Comparison of ENCODE assay signal across 19 cellular contexts in genomic region chr12:52208424-52209165, GRCh38. TPM values are rescaled to one million over a fixed set of nuclear protein-coding genes. Genes with fewer than 3 reads are reported as not detected.
A peak's percentile ranks its signal among the peaks of the same experiment; 100 is the strongest.
DNase-seq lines count a peak whose midpoint lies in the region; ATAC-seq, FAIRE-seq and TF ChIP-seq lines count a peak whose summit lies in the region.
"Had no signal": no experiment of that assay in that cellular context is flagged by ENCODE, and none has a peak within 500 bp of the region (broad histone marks: within the 10 kb centered on the region; RNA-seq: fewer than 3 reads in every experiment).

No MANE protein-coding gene starts in this region.

- H3K36me3 ChIP-seq in left ventricle myocardium inferior (no peaks in the 10 kb centered on the region), breast epithelium (no peaks in the 10 kb centered on the region), kidney (ENCODE audit: control insufficient read depth in 1 of 2, insufficient read depth in 2 of 2, low read length in 2 of 2) (no peaks in the 10 kb centered on the region), thyroid gland (no peaks in the 10 kb centered on the region)
- H3K36me3 ChIP-seq: ascending aorta, heart left ventricle had no signal

- H3K9me3 Mint-ChIP-seq in activated T-cell treated with anti-CD3 and anti-CD28 coated beads, Interleukin-2, amount 50 U/mL, for 24 hours: no peaks in the 10 kb centered on the region
- H3K9me3 Mint-ChIP-seq in activated CD8-positive, alpha-beta T cell treated with anti-CD3 and anti-CD28 coated beads, Interleukin-2, amount 10 ng/mL, durations not matched to agents 7 days and 5 days (ENCODE audit: insufficient read depth): no peaks in the 10 kb centered on the region
- H3K9me3 Mint-ChIP-seq: activated CD4-positive, alpha-beta memory T cell treated with anti-CD3 and anti-CD28 coated beads for 36 hours; CD4-positive, CD25-positive, alpha-beta regulatory T cell; WTC11 had no signal

- H3K4me3 ChIP-seq in left ventricle myocardium inferior (no peak overlapping the region), breast epithelium (no peak overlapping the region), kidney (ENCODE audit: low read length in 2 of 2) (no peak overlapping the region), thyroid gland (replicated peaks in 1 of 3) (no peak overlapping the region)
- H3K4me3 ChIP-seq: ascending aorta, heart left ventricle had no signal

- H3K4me1 ChIP-seq in left ventricle myocardium inferior: peaks cover 27% of the 10 kb centered on the region
- peaks cover 0 to 13% of the 10 kb centered on the region in 2 donors for H3K4me1 ChIP-seq in breast epithelium
- peaks cover 0 to under 1% of the 10 kb centered on the region in 2 donors for H3K4me1 ChIP-seq in kidney (ENCODE audit: control insufficient read depth in 1 of 2, insufficient read depth in 1 of 2, low read depth in 1 of 2, low read length in 2 of 2)
- peaks cover 12 to 22% of the 10 kb centered on the region in 2 donors for H3K4me1 ChIP-seq in thyroid gland

- no peak overlapping the region for H3K27ac Mint-ChIP-seq in activated T-cell treated with anti-CD3 and anti-CD28 coated beads, Interleukin-2, amount 50 U/mL, for 24 hours
- H3K27ac Mint-ChIP-seq in activated CD8-positive, alpha-beta T cell treated with anti-CD3 and anti-CD28 coated beads, Interleukin-2, amount 10 ng/mL, durations not matched to agents 7 days and 5 days: no peak overlapping the region
- H3K27ac Mint-ChIP-seq: activated CD4-positive, alpha-beta memory T cell treated with anti-CD3 and anti-CD28 coated beads for 36 hours; WTC11 had no signal

- H3K36me3 Mint-ChIP-seq in activated T-cell treated with anti-CD3 and anti-CD28 coated beads, Interleukin-2, amount 50 U/mL, for 24 hours (ENCODE audit: low read depth): no peaks in the 10 kb centered on the region
- no peaks in the 10 kb centered on the region for H3K36me3 Mint-ChIP-seq in activated CD8-positive, alpha-beta T cell treated with anti-CD3 and anti-CD28 coated beads, Interleukin-2, amount 10 ng/mL, durations not matched to agents 7 days and 5 days (ENCODE audit: low read depth)
- H3K36me3 Mint-ChIP-seq: activated CD4-positive, alpha-beta memory T cell treated with anti-CD3 and anti-CD28 coated beads for 36 hours; CD4-positive, CD25-positive, alpha-beta regulatory T cell; WTC11 had no signal

- DNase-seq in cardiac septum (ENCODE audit: low spot score) (peak; percentile 73), left ventricle myocardium inferior (no peak), breast epithelium (ENCODE audit: low spot score in 2 of 2) (peak in 1 of 2 donors; percentile 51), kidney (peak; percentile 57), thyroid gland (peak in 1 of 2 donors; percentile 3), hypothalamus (lab: John Stamatoyannopoulos, UW) (no peak)
- no peak for DNase-seq in activated T-cell treated with anti-CD3 and anti-CD28 coated beads, Interleukin-2, amount 50 U/mL, for 24 hours
- no peak for DNase-seq in activated CD8-positive, alpha-beta T cell treated with anti-CD3 and anti-CD28 coated beads, Interleukin-2, amount 10 ng/mL, durations not matched to agents 7 days and 5 days
- DNase-seq: ACHN; activated CD4-positive, alpha-beta memory T cell treated with anti-CD3 and anti-CD28 coated beads for 36 hours; activated naive CD4-positive, alpha-beta T cell treated with Interleukin-2 at 50 U/mL for 16 hours; CD4-positive, CD25-positive, alpha-beta regulatory T cell; effector memory CD4-positive, alpha-beta T cell; GDM1; NCI-H2227 treated with DMSO at 0.1 percent for 48 hours had no signal

- CTCF ChIA-PET in activated CD8-positive, alpha-beta T cell treated with anti-CD3 and anti-CD28 coated beads, Interleukin-2, amount 10 ng/mL, durations not matched to agents 7 days and 5 days (lab: Charles Lee): interaction anchor here (1.1 to 1.9 kb wide), 3 partner anchors 13 to 119 kb away, joined by 3 to 7 read pairs (median 6); no protein-coding TSS in a partner anchor

- H3K27ac ChIP-seq in left ventricle myocardium inferior (replicated peaks) (no peak overlapping the region), breast epithelium (peak overlapping the region; percentile 80 to 88), kidney (ENCODE audit: low read depth in 2 of 2, low read length in 2 of 2) (no peak overlapping the region), thyroid gland (peak overlapping the region; percentile 69 to 93 (median 81))
- H3K27ac ChIP-seq: ascending aorta had no signal

- TF ChIP-seq POLR2A in breast epithelium (IDR thresholded peaks at IDR 0.05) (no peak), thyroid gland (IDR thresholded peaks at IDR 0.05) (no peak)

- no peak for ATAC-seq in activated CD8-positive, alpha-beta T cell treated with anti-CD3 and anti-CD28 coated beads, Interleukin-2, amount 10 ng/mL, durations not matched to agents 7 days and 5 days
- ATAC-seq: WTC11 had no signal

- FAIRE-seq in kidney (lab: Jason Lieb, UNC): no peak

- H3K4me1 Mint-ChIP-seq in activated T-cell treated with anti-CD3 and anti-CD28 coated beads, Interleukin-2, amount 50 U/mL, for 24 hours (ENCODE audit: low read depth): no peaks in the 10 kb centered on the region
- H3K4me1 Mint-ChIP-seq in activated CD8-positive, alpha-beta T cell treated with anti-CD3 and anti-CD28 coated beads, Interleukin-2, amount 10 ng/mL, durations not matched to agents 7 days and 5 days (ENCODE audit: low read depth): no peaks in the 10 kb centered on the region
- H3K4me1 Mint-ChIP-seq: CD4-positive, CD25-positive, alpha-beta regulatory T cell had no signal

- H3K27me3 Mint-ChIP-seq in activated T-cell treated with anti-CD3 and anti-CD28 coated beads, Interleukin-2, amount 50 U/mL, for 24 hours: peaks cover 17% of the 10 kb centered on the region
- H3K27me3 Mint-ChIP-seq in activated CD8-positive, alpha-beta T cell treated with anti-CD3 and anti-CD28 coated beads, Interleukin-2, amount 10 ng/mL, durations not matched to agents 7 days and 5 days (ENCODE audit: low read depth): peaks cover 25% of the 10 kb centered on the region

- WGBS in thyroid gland, 2 donors: 81 to 83% methylated on average over 18 of the region's 18 CpGs

- intact Hi-C loops in cardiac septum (cut with DNase I) (no loop called here), left ventricle myocardium inferior (cut with micrococcal nuclease) (no loop called here), breast epithelium (cut with DNase I; ENCODE audit: low total_unique reads) (no loop called here), kidney (cut with DNase I) (no loop called here), thyroid gland (cut with DNase I) (no loop called here)

- H3K9me3 ChIP-seq in left ventricle myocardium inferior (replicated peaks): no peaks in the 10 kb centered on the region
- no peaks in the 10 kb centered on the region for H3K9me3 ChIP-seq in breast epithelium
- H3K9me3 ChIP-seq in kidney (ENCODE audit: control insufficient read depth in 1 of 2, low read length in 2 of 2): no peaks in the 10 kb centered on the region
- H3K9me3 ChIP-seq in thyroid gland: no peaks in the 10 kb centered on the region
- H3K9me3 ChIP-seq: ascending aorta, heart left ventricle had no signal

- TF ChIP-seq CTCF in left ventricle myocardium inferior (IDR thresholded peaks at IDR 0.05; ENCODE audit: borderline replicate concordance): no peak
- no peak for TF ChIP-seq CTCF in breast epithelium (IDR thresholded peaks at IDR 0.05)
- no peak for TF ChIP-seq CTCF in kidney (IDR thresholded peaks at IDR 0.05; ENCODE audit: borderline replicate concordance, extremely low read depth, insufficient read depth)
- TF ChIP-seq CTCF in thyroid gland (IDR thresholded peaks at IDR 0.05): no peak

- peaks cover 25% of the 10 kb centered on the region for H3K27me3 ChIP-seq in left ventricle myocardium inferior (ENCODE audit: low read depth)
- no peaks in the 10 kb centered on the region for H3K27me3 ChIP-seq in breast epithelium
- H3K27me3 ChIP-seq in thyroid gland: no peaks in the 10 kb centered on the region
- H3K27me3 ChIP-seq: ascending aorta had no signal

- no peak overlapping the region for H3K4me3 Mint-ChIP-seq in activated T-cell treated with anti-CD3 and anti-CD28 coated beads, Interleukin-2, amount 50 U/mL, for 24 hours
- H3K4me3 Mint-ChIP-seq in activated CD8-positive, alpha-beta T cell treated with anti-CD3 and anti-CD28 coated beads, Interleukin-2, amount 10 ng/mL, durations not matched to agents 7 days and 5 days: no peak overlapping the region
- H3K4me3 Mint-ChIP-seq: activated CD4-positive, alpha-beta memory T cell treated with anti-CD3 and anti-CD28 coated beads for 36 hours; CD4-positive, CD25-positive, alpha-beta regulatory T cell; WTC11 had no signal

- POLR2A ChIA-PET in activated CD8-positive, alpha-beta T cell treated with anti-CD3 and anti-CD28 coated beads, Interleukin-2, amount 10 ng/mL, durations not matched to agents 7 days and 5 days (lab: Charles Lee): no interaction called here

- H3K9ac ChIP-seq in kidney (ENCODE audit: low read length in 2 of 2): peak overlapping the region in 1 of 2 donors; percentile 2

RNA-seq across cellular contexts. Expression of gene KRT80, which starts 16.8 kb away (rescaled TPM):
- total RNA-seq in cardiac septum: 1.2 TPM
- not detected for total RNA-seq in left ventricle myocardium inferior
- 1 to 10 TPM in 2 of 3 donors, not detected in 1; 2.9 to 9.8 TPM for total RNA-seq in breast epithelium
- 12.3 TPM for total RNA-seq in kidney
- polyA plus RNA-seq in kidney (ENCODE audit: insufficient read depth, low read depth, low replicate concordance): 1.0 TPM
- total RNA-seq in thyroid gland: 1 to 10 TPM in 1 of 4 donors, under 1 TPM in 1, not detected in 2; 0.34 to 1.6 TPM
- not detected for total RNA-seq in activated CD8-positive, alpha-beta T cell treated with anti-CD3 and anti-CD28 coated beads, Interleukin-2, amount 10 ng/mL, durations not matched to agents 7 days and 5 days
- total RNA-seq: activated CD4-positive, alpha-beta memory T cell treated with anti-CD3 and anti-CD28 coated beads for 36 hours; ascending aorta; CD4-positive, CD25-positive, alpha-beta regulatory T cell; subcutaneous adipose tissue had no signal
- polyA plus RNA-seq: CD4-positive, CD25-positive, alpha-beta regulatory T cell had no signal

RNA-seq across cellular contexts. Expression of gene KRT7, which starts 24.4 kb away (rescaled TPM):
- total RNA-seq in cardiac septum (1.2 TPM), left ventricle myocardium inferior (not detected), breast epithelium (1,000 to 10,000 TPM in 1 of 3 donors, 100 to 1,000 TPM in 1, 1 to 10 TPM in 1; 4.2 to 1,051 (median 358) TPM), kidney (1,490 TPM), thyroid gland (100 to 1,000 TPM; 333 to 826 (median 460) TPM)
- 173 TPM for polyA plus RNA-seq in kidney (ENCODE audit: insufficient read depth, low read depth, low replicate concordance)
- 10 to 100 TPM; 14.4 to 14.7 TPM for total RNA-seq in activated CD8-positive, alpha-beta T cell treated with anti-CD3 and anti-CD28 coated beads, Interleukin-2, amount 10 ng/mL, durations not matched to agents 7 days and 5 days
- total RNA-seq: CD4-positive, CD25-positive, alpha-beta regulatory T cell had no signal

Comparison
In these comparisons a context has a peak if more than half of its experiments do, and no peak if none do; other contexts are left out.
1. DNase-seq: peak in cardiac septum (single experiment) and kidney (single experiment); none in left ventricle myocardium inferior (single experiment), hypothalamus (0 of 51), activated T-cell treated with anti-CD3 and anti-CD28 coated beads, Interleukin-2, amount 50 U/mL, for 24 hours (single experiment) and activated CD8-positive, alpha-beta T cell treated with anti-CD3 and anti-CD28 coated beads, Interleukin-2, amount 10 ng/mL, durations not matched to agents 7 days and 5 days (single experiment).
2. H3K27ac ChIP-seq: peak in breast epithelium (2 of 2) and thyroid gland (3 of 3); none in left ventricle myocardium inferior (single experiment) and kidney (0 of 2).